In genomic region chr6:25404094-25404493, GRCh38 we compare ENCODE assay signal across 14 cellular contexts.
DNase-seq lines count a peak whose midpoint lies in the region; ATAC-seq, FAIRE-seq and TF ChIP-seq lines count a peak whose summit lies in the region.
"Had no signal": no experiment of that assay in that cellular context is flagged by ENCODE, and none has a peak within 500 bp of the region (broad histone marks: within the 10 kb centered on the region; RNA-seq: fewer than 3 reads in every experiment).

No MANE protein-coding gene starts in this region.

- no peak for DNase-seq in T-helper 1 cell
- no peak for DNase-seq in GM12892 (ENCODE audit: insufficient read length)
- peak; percentile 34 for DNase-seq in activated naive CD8-positive, alpha-beta T cell treated with anti-CD3 and anti-CD28 coated beads, Interleukin-2, amount 10 ng/mL, durations not matched to agents 7 days and 5 days
- no peak for DNase-seq in NCI-H1694 (lab: John Stamatoyannopoulos, UW)
- DNase-seq: 8988T, cerebellar nuclear complex, NCI-H1694 treated with DMSO at 0.1 percent for 48 hours, NCI-H510A, sigmoid colon had no signal

- no peak for TF ChIP-seq POLR2A in GM12892 (IDR thresholded peaks at IDR 0.05; ENCODE audit: low read depth, low read length)

- peaks cover 6% of the 10 kb centered on the region for H3K9me3 Mint-ChIP-seq in T-helper 1 cell treated with Interleukin-12 subunit alpha and Interleukin-12 subunit beta and Interleukin-4 antibody, amounts not matched to agents 30 μg/mL and 1 μg/mL, for 36 hours
- no peaks in the 10 kb centered on the region for H3K9me3 Mint-ChIP-seq in activated naive CD8-positive, alpha-beta T cell treated with anti-CD3 and anti-CD28 coated beads, Interleukin-2, amount 10 ng/mL, durations not matched to agents 7 days and 5 days
- H3K9me3 Mint-ChIP-seq: activated T-cell treated with anti-CD3 and anti-CD28 coated beads, Interleukin-2, amount 50 U/mL, for 72 hours had no signal

- peak overlapping the region; percentile 76 for H3K4me3 Mint-ChIP-seq in T-helper 1 cell treated with Interleukin-12 subunit alpha and Interleukin-12 subunit beta and Interleukin-4 antibody, amounts not matched to agents 30 μg/mL and 1 μg/mL, for 36 hours
- H3K4me3 Mint-ChIP-seq in activated naive CD8-positive, alpha-beta T cell treated with anti-CD3 and anti-CD28 coated beads, Interleukin-2, amount 10 ng/mL, durations not matched to agents 7 days and 5 days = no peak overlapping the region
- H3K4me3 Mint-ChIP-seq: activated T-cell treated with anti-CD3 and anti-CD28 coated beads, Interleukin-2, amount 50 U/mL, for 72 hours had no signal

- H3K36me3 Mint-ChIP-seq in T-helper 1 cell treated with Interleukin-12 subunit alpha and Interleukin-12 subunit beta and Interleukin-4 antibody, amounts not matched to agents 30 μg/mL and 1 μg/mL, for 36 hours (ENCODE audit: low read depth) = peaks cover 5% of the 10 kb centered on the region
- H3K36me3 Mint-ChIP-seq in activated naive CD8-positive, alpha-beta T cell treated with anti-CD3 and anti-CD28 coated beads, Interleukin-2, amount 10 ng/mL, durations not matched to agents 7 days and 5 days = peaks cover 6% of the 10 kb centered on the region

- H3K27ac ChIP-seq in skin epidermis = peak overlapping the region in 11 of 21 experiments; percentile 41 to 90 (median 72)

- no peak overlapping the region for H3K27ac Mint-ChIP-seq in T-helper 1 cell treated with Interleukin-12 subunit alpha and Interleukin-12 subunit beta and Interleukin-4 antibody, amounts not matched to agents 30 μg/mL and 1 μg/mL, for 36 hours
- H3K27ac Mint-ChIP-seq in activated naive CD8-positive, alpha-beta T cell treated with anti-CD3 and anti-CD28 coated beads, Interleukin-2, amount 10 ng/mL, durations not matched to agents 7 days and 5 days = no peak overlapping the region

- peaks cover 18% of the 10 kb centered on the region for H3K4me1 Mint-ChIP-seq in T-helper 1 cell treated with Interleukin-12 subunit alpha and Interleukin-12 subunit beta and Interleukin-4 antibody, amounts not matched to agents 30 μg/mL and 1 μg/mL, for 36 hours (ENCODE audit: low read depth)
- H3K4me1 Mint-ChIP-seq in activated naive CD8-positive, alpha-beta T cell treated with anti-CD3 and anti-CD28 coated beads, Interleukin-2, amount 10 ng/mL, durations not matched to agents 7 days and 5 days = peaks cover 19% of the 10 kb centered on the region

- ATAC-seq in activated naive CD8-positive, alpha-beta T cell treated with anti-CD3 and anti-CD28 coated beads, Interleukin-2, amount 10 ng/mL, durations not matched to agents 7 days and 5 days (ENCODE audit: low read depth) = no peak
- no peak for ATAC-seq in activated CD4-positive, CD25-positive, alpha-beta regulatory T cell treated with anti-CD3 and anti-CD28 coated beads, Interleukin-2, amount 50 U/mL, for 24 hours
- ATAC-seq in HG03280 (IDR thresholded peaks at IDR 0.05; ENCODE audit: unreplicated experiment) = no peak

- POLR2A ChIA-PET in activated naive CD8-positive, alpha-beta T cell treated with anti-CD3 and anti-CD28 coated beads, Interleukin-2, amount 10 ng/mL, durations not matched to agents 7 days and 5 days (lab: Charles Lee) = interaction anchor here (1.1 to 4.0 kb wide), 3 partner anchors 34 to 86 kb away, joined by 5 to 29 read pairs (median 19); no protein-coding TSS in a partner anchor

- no peak overlapping the region for H3K4me3 ChIP-seq in skin epidermis
- H3K4me3 ChIP-seq: sigmoid colon had no signal

- FAIRE-seq in GM12892 (lab: Jason Lieb, UNC) = peak; percentile 9

- H3K27me3 Mint-ChIP-seq in T-helper 1 cell treated with Interleukin-12 subunit alpha and Interleukin-12 subunit beta and Interleukin-4 antibody, amounts not matched to agents 30 μg/mL and 1 μg/mL, for 36 hours (ENCODE audit: low read depth) = no peaks in the 10 kb centered on the region
- H3K27me3 Mint-ChIP-seq in activated naive CD8-positive, alpha-beta T cell treated with anti-CD3 and anti-CD28 coated beads, Interleukin-2, amount 10 ng/mL, durations not matched to agents 7 days and 5 days = no peaks in the 10 kb centered on the region
